In genomic region chr14:64417042-64417770, GRCh38 we compare ENCODE assay signal across 16 cellular contexts. TPM values are rescaled to one million over a fixed set of nuclear protein-coding genes. Genes with fewer than 3 reads are reported as not detected.
DNase-seq lines count a peak whose midpoint lies in the region; ATAC-seq and TF ChIP-seq lines count a peak whose summit lies in the region.
"Had no signal": no experiment of that assay in that cellular context is flagged by ENCODE, and none has a peak within 500 bp of the region (broad histone marks: within the 10 kb centered on the region; RNA-seq: fewer than 3 reads in every experiment).

No MANE protein-coding gene starts in this region.

- ATAC-seq in Right ventricle myocardium superior (ENCODE audit: poor library complexity) (peak; percentile 20), SK-N-SH treated with all-trans-retinoic acid at 6 μM for 48 hours (peak; percentile 18; the same call in 2 of the 3 replicates), HG03378 (IDR thresholded peaks at IDR 0.05; ENCODE audit: unreplicated experiment) (no peak)

- no peaks in the 10 kb centered on the region for H3K9me3 Mint-ChIP-seq in dendritic cell treated with granulocyte-macrophage colony-stimulating factor and Interleukin-4, amounts not matched to agents 40 ng/mL and 50 ng/mL, for 4 days
- H3K9me3 Mint-ChIP-seq: activated naive CD4-positive, alpha-beta T cell treated with anti-CD3 and anti-CD28 coated beads, Interleukin-2, amount 50 U/mL, for 72 hours; H9 had no signal

- 53% methylated on average over 5 of the region's 5 CpGs for WGBS in smooth muscle cell (ENCODE audit: low lambda C conversion rate)

- peaks cover 57% of the 10 kb centered on the region for H3K36me3 ChIP-seq in right atrium auricular region
- no peaks in the 10 kb centered on the region for H3K36me3 ChIP-seq in smooth muscle cell (ENCODE audit: low read depth)

- H3K36me3 Mint-ChIP-seq in dendritic cell treated with granulocyte-macrophage colony-stimulating factor and Interleukin-4, amounts not matched to agents 40 ng/mL and 50 ng/mL, for 4 days (ENCODE audit: low read depth): peaks cover 90% of the 10 kb centered on the region

- no peaks in the 10 kb centered on the region for H4K20me1 ChIP-seq in smooth muscle cell (ENCODE audit: low read depth)

- H3K27me3 Mint-ChIP-seq in dendritic cell treated with granulocyte-macrophage colony-stimulating factor and Interleukin-4, amounts not matched to agents 40 ng/mL and 50 ng/mL, for 4 days: no peaks in the 10 kb centered on the region
- H3K27me3 Mint-ChIP-seq: progenitor cell of endocrine pancreas had no signal

- no peaks in the 10 kb centered on the region for H3K9me3 ChIP-seq in right atrium auricular region
- H3K9me3 ChIP-seq in smooth muscle cell (replicated peaks; ENCODE audit: low read depth): no peaks in the 10 kb centered on the region
- H3K9me3 ChIP-seq: esophagus squamous epithelium, thoracic aorta had no signal

- H3K9ac ChIP-seq in smooth muscle cell (ENCODE audit: low read depth): no peak overlapping the region

- H3K27me3 ChIP-seq in right atrium auricular region (no peaks in the 10 kb centered on the region), smooth muscle cell (ENCODE audit: low read depth) (no peaks in the 10 kb centered on the region)
- H3K27me3 ChIP-seq: esophagus squamous epithelium had no signal

- H3K4me1 ChIP-seq in right atrium auricular region (no peaks in the 10 kb centered on the region), smooth muscle cell (ENCODE audit: low read depth) (no peaks in the 10 kb centered on the region)
- H3K4me1 ChIP-seq: esophagus squamous epithelium had no signal

- H3K79me2 ChIP-seq in smooth muscle cell (ENCODE audit: low read depth): no peaks in the 10 kb centered on the region

- H3K27ac ChIP-seq in right atrium auricular region (no peak overlapping the region), smooth muscle cell (ENCODE audit: low read depth) (peak overlapping the region; percentile 10)
- H3K27ac ChIP-seq: esophagus squamous epithelium, RWPE1, thoracic aorta had no signal

- peak overlapping the region; percentile 84 for H3K27ac Mint-ChIP-seq in dendritic cell treated with granulocyte-macrophage colony-stimulating factor and Interleukin-4, amounts not matched to agents 40 ng/mL and 50 ng/mL, for 4 days
- H3K27ac Mint-ChIP-seq: progenitor cell of endocrine pancreas had no signal

- H2AFZ ChIP-seq in smooth muscle cell (ENCODE audit: low read depth): no peak overlapping the region

- H3F3A ChIP-seq in smooth muscle cell (ENCODE audit: low read depth): peaks cover 6% of the 10 kb centered on the region

- intact Hi-C loops in Right ventricle myocardium superior (cut with DNase I): no loop called here
- intact Hi-C loops in dendritic cell treated with granulocyte-macrophage colony-stimulating factor and Interleukin-4, amounts not matched to agents 40 ng/mL and 50 ng/mL, for 4 days (cut with micrococcal nuclease): no loop called here

- H3K4me3 ChIP-seq in right atrium auricular region (no peak overlapping the region), smooth muscle cell (no peak overlapping the region)
- H3K4me3 ChIP-seq: esophagus squamous epithelium, thoracic aorta had no signal

- H3K4me1 Mint-ChIP-seq in dendritic cell treated with granulocyte-macrophage colony-stimulating factor and Interleukin-4, amounts not matched to agents 40 ng/mL and 50 ng/mL, for 4 days (ENCODE audit: low read depth): peaks cover 21% of the 10 kb centered on the region
- H3K4me1 Mint-ChIP-seq: H9 had no signal

- TF ChIP-seq CTCF in right atrium auricular region (IDR thresholded peaks at IDR 0.05): no peak
- TF ChIP-seq CTCF in smooth muscle cell (IDR thresholded peaks at IDR 0.05; ENCODE audit: borderline replicate concordance, insufficient read depth, poor library complexity, severe bottlenecking): no peak

- no peak for DNase-seq in Right ventricle myocardium superior
- DNase-seq in right atrium auricular region (ENCODE audit: low spot score): no peak
- DNase-seq in smooth muscle cell (lab: John Stamatoyannopoulos, UW; ENCODE audit: unreplicated experiment): no peak
- no peak for DNase-seq in occipital lobe (lab: John Stamatoyannopoulos, UW)
- no peak for DNase-seq in NCI-H1436 (lab: John Stamatoyannopoulos, UW)
- DNase-seq: esophagus squamous epithelium; H9; NCI-H2029 treated with DMSO at 0.1 percent for 48 hours; stimulated activated CD4-positive, alpha-beta T cell treated with anti-CD3 and anti-CD28 coated beads, Interleukin-15, amount 100 ng/mL, for 24 hours had no signal

- no peak overlapping the region for H3K4me3 Mint-ChIP-seq in dendritic cell treated with granulocyte-macrophage colony-stimulating factor and Interleukin-4, amounts not matched to agents 40 ng/mL and 50 ng/mL, for 4 days
- H3K4me3 Mint-ChIP-seq: H9 had no signal

- H3K4me2 ChIP-seq in smooth muscle cell: no peak overlapping the region

TF ChIP-seq in SK-N-SH treated with all-trans-retinoic acid at 6 μM for 48 hours, 23 proteins besides CTCF, POLR2A, EP300 and RAD21 (continues in another document):
- no peak for TF ChIP-seq ZFP30 (CRISPR knock-in tag; IDR thresholded peaks at IDR 0.05)
- TF ChIP-seq TCF4 (CRISPR knock-in tag; IDR thresholded peaks at IDR 0.05; ENCODE audit: borderline replicate concordance): no peak
- no peak for TF ChIP-seq TOX (CRISPR knock-in tag; IDR thresholded peaks at IDR 0.05; ENCODE audit: borderline replicate concordance)
- no peak for TF ChIP-seq ZFP3 (CRISPR knock-in tag; IDR thresholded peaks at IDR 0.05)
- TF ChIP-seq CREB5 (CRISPR knock-in tag; IDR thresholded peaks at IDR 0.05; ENCODE audit: low read depth): no peak
- TF ChIP-seq CSRNP3 (CRISPR knock-in tag; IDR thresholded peaks at IDR 0.05): no peak
- TF ChIP-seq ZNF70 (CRISPR knock-in tag; IDR thresholded peaks at IDR 0.05): no peak
- TF ChIP-seq RARB (CRISPR knock-in tag; IDR thresholded peaks at IDR 0.05): no peak
- TF ChIP-seq ARNTL (CRISPR knock-in tag; IDR thresholded peaks at IDR 0.05; ENCODE audit: borderline replicate concordance, low read depth): no peak
- TF ChIP-seq ZC3H10 (CRISPR knock-in tag; IDR thresholded peaks at IDR 0.05): no peak
- TF ChIP-seq POU6F1 (CRISPR knock-in tag; IDR thresholded peaks at IDR 0.05; ENCODE audit: borderline replicate concordance, low read depth): no peak

RNA-seq across cellular contexts. Expression of gene MTHFD1, which starts 29.1 kb away (rescaled TPM):
- 63.8 TPM for total RNA-seq in Right ventricle myocardium superior
- 10 to 100 TPM; 30.5 to 42.8 TPM for total RNA-seq in right atrium auricular region
- 12.8 and 18.2 TPM in 2 replicates for total RNA-seq in smooth muscle cell
- 23.8 and 25.4 TPM in 2 replicates for polyA plus RNA-seq in smooth muscle cell
- 27.9 TPM for total RNA-seq in occipital lobe

RNA-seq across cellular contexts. Expression of gene AKAP5, which starts 48.1 kb away (rescaled TPM):
- total RNA-seq in Right ventricle myocardium superior: 0.16 TPM
- under 1 TPM in 1 of 2 donors, not detected in 1; 0.24 TPM for total RNA-seq in right atrium auricular region
- total RNA-seq in smooth muscle cell: 4.4 and 7.6 TPM in 2 replicates
- polyA plus RNA-seq in smooth muscle cell: 0.80 and 0.94 TPM in 2 replicates
- 31.7 TPM for total RNA-seq in occipital lobe
